Comparison of ENCODE assay signal across 1 cellular context in genomic region chr2:227163445-227163997, GRCh38.
TF ChIP-seq lines count a peak whose summit lies in the region.

No MANE protein-coding gene starts in this region.

TF ChIP-seq in HCT116, 20 proteins besides CTCF, POLR2A, EP300 and RAD21 (continued from another document):
- TF ChIP-seq REST (IDR thresholded peaks at IDR 0.05; ENCODE audit: low read depth) (no peak), POLR2AphosphoS5 (IDR thresholded peaks at IDR 0.05; ENCODE audit: low read depth, low read length) (no peak), EZH2 (IDR thresholded peaks at IDR 0.05) (no peak), SRF (IDR thresholded peaks at IDR 0.05; ENCODE audit: low read depth) (no peak), ZFX (IDR thresholded peaks at IDR 0.05) (no peak), SP1 (IDR thresholded peaks at IDR 0.05; ENCODE audit: low read depth) (no peak), SIN3A (IDR thresholded peaks at IDR 0.05; ENCODE audit: low read depth) (no peak), CEBPB (IDR thresholded peaks at IDR 0.05; ENCODE audit: low read depth) (no peak), ELF1 (IDR thresholded peaks at IDR 0.05; ENCODE audit: borderline replicate concordance, low read depth) (no peak), TCF7L2 (IDR thresholded peaks at IDR 0.05; ENCODE audit: borderline replicate concordance, extremely low read depth, insufficient read depth, insufficient read length) (no peak), ATF3 (IDR thresholded peaks at IDR 0.05) (no peak), YY1 (IDR thresholded peaks at IDR 0.05; ENCODE audit: extremely low read depth, insufficient replicate concordance, low read depth, low read length) (no peak), ZBTB33 (IDR thresholded peaks at IDR 0.05; ENCODE audit: extremely low read depth, insufficient replicate concordance, low read length) (no peak)
